In genomic region chr2:72893594-72894319, GRCh38 we compare ENCODE assay signal across 8 cellular contexts. TPM values are rescaled to one million over a fixed set of nuclear protein-coding genes. Genes with fewer than 3 reads are reported as not detected.
DNase-seq lines count a peak whose midpoint lies in the region; ATAC-seq and TF ChIP-seq lines count a peak whose summit lies in the region.
"Had no signal": no experiment of that assay in that cellular context is flagged by ENCODE, and none has a peak within 500 bp of the region (broad histone marks: within the 10 kb centered on the region; RNA-seq: fewer than 3 reads in every experiment).

No MANE protein-coding gene starts in this region.

- no peak overlapping the region for H3K4me3 ChIP-seq in tibial artery

- H3K27me3 ChIP-seq in tibial artery: peaks cover 0 to 39% of the 10 kb centered on the region in 2 donors

- peak overlapping the region in 1 of 5 experiments; percentile 66 for H3K27ac Mint-ChIP-seq in brain

- TF ChIP-seq CTCF in GM20000 (IDR thresholded peaks at IDR 0.05; ENCODE audit: extremely low read depth, missing control alignments) (peak; percentile 70), brain (conservative IDR thresholded peaks at IDR 0.05) (peak; percentile 59 to 73), tibial artery (IDR thresholded peaks at IDR 0.05) (peak; percentile 30 to 55)

- H3K36me3 Mint-ChIP-seq in brain: no peaks in the 10 kb centered on the region

- peaks cover 0 to 23% (median 9%) of the 10 kb centered on the region in 4 donors for H3K4me1 ChIP-seq in tibial artery

- H3K9me3 ChIP-seq in tibial artery: no peaks in the 10 kb centered on the region

- H3K27ac ChIP-seq in tibial artery: no peak overlapping the region

- H3K4me1 Mint-ChIP-seq in brain: peaks cover 35% of the 10 kb centered on the region

- peaks cover 0 to 3% (median 0%) of the 10 kb centered on the region in 5 experiments for H3K9me3 Mint-ChIP-seq in brain
- H3K9me3 Mint-ChIP-seq: central memory CD8-positive, alpha-beta T cell had no signal

- DNase-seq in GM03348 (ENCODE audit: low spot score) (peak; percentile 79), GM20000 (ENCODE audit: low spot score) (peak; percentile 75), RPMI7951 (ENCODE audit: low read depth) (peak; percentile 59), left colon (peak in 1 of 2 donors; percentile 53), tibial artery (no peak)

- H3K4me3 Mint-ChIP-seq in brain: no peak overlapping the region
- H3K4me3 Mint-ChIP-seq: central memory CD8-positive, alpha-beta T cell had no signal

- ATAC-seq in HG03469 (IDR thresholded peaks at IDR 0.05; ENCODE audit: unreplicated experiment) (peak; percentile 49), left colon (peak; percentile 35)

- intact Hi-C loops in left colon (cut with DNase I, micrococcal nuclease): loop anchor here (10.0 kb wide), 2 partner anchors 81 to 271 kb away; no protein-coding TSS in a partner anchor
- intact Hi-C loops in tibial artery (cut with DNase I; ENCODE audit: low total_unique reads): no loop called here

- peaks cover 0 to 20% (median 20%) of the 10 kb centered on the region in 3 donors for H3K36me3 ChIP-seq in tibial artery

- H3K27me3 Mint-ChIP-seq in brain: peaks cover 14% of the 10 kb centered on the region

RNA-seq across cellular contexts. Expression of gene SPR, which starts 6.5 kb away (rescaled TPM):
- 26.6 and 30.7 TPM in 2 replicates for total RNA-seq in RPMI7951 (2014; rRNA removed; shearing (Covaris generic))
- 7.1 TPM for polyA plus RNA-seq in brain (ENCODE audit: insufficient read depth, low read depth, low replicate concordance)
- 10 to 100 TPM; 77.8 to 81.9 TPM for total RNA-seq in left colon

RNA-seq across cellular contexts. Expression of gene EMX1, which starts 23.6 kb away (rescaled TPM):
- not detected in 2 replicates for total RNA-seq in RPMI7951 (2014; rRNA removed; shearing (Covaris generic))
- 9.1 TPM for polyA plus RNA-seq in brain (ENCODE audit: insufficient read depth, low read depth, low replicate concordance)
- total RNA-seq in left colon: 1 to 10 TPM; 1.5 to 2.2 TPM

Comparison
In these comparisons a context has a peak if more than half of its experiments do, and no peak if none do; other contexts are left out.
1. DNase-seq: peak in GM03348 (single experiment), GM20000 (single experiment) and RPMI7951 (single experiment); none in tibial artery (0 of 2).
2. Peak in every context shown above with its lines, with median percentiles within 50 percentile points of each other: CTCF ChIP-seq.